Comparison of ENCODE assay signal across 1 cellular context in genomic region chr6:139648430-139649000, GRCh38.
TF ChIP-seq lines count a peak whose summit lies in the region.

No MANE protein-coding gene starts in this region.

TF ChIP-seq in K562, 482 proteins besides CTCF, POLR2A, EP300 and RAD21 (continued from another document and continues in another):
- no peak for TF ChIP-seq SAP30 (IDR thresholded peaks at IDR 0.05; ENCODE audit: borderline replicate concordance, insufficient read depth, low read depth, low read length, poor library complexity, severe bottlenecking)
- TF ChIP-seq RHOXF2B (CRISPR knock-in tag; conservative IDR thresholded peaks at IDR 0.05), result peak; percentile 86; the same call in 1 of the 2 replicates
- peak; percentile 29; the same call in 1 of the 2 replicates for TF ChIP-seq C11orf30 (IDR thresholded peaks at IDR 0.05; ENCODE audit: low read depth)
- TF ChIP-seq ERF (CRISPR knock-in tag; IDR thresholded peaks at IDR 0.05), result 0 out of 2 replicates have a peak, but pooled peaks have one; percentile 20
- TF ChIP-seq STAT5A (IDR thresholded peaks at IDR 0.05; ENCODE audit: borderline replicate concordance, low read length), result peak; percentile 90
- TF ChIP-seq POU5F1 (IDR thresholded peaks at IDR 0.05; ENCODE audit: borderline replicate concordance, low read depth, low read length, partially characterized antibody), result no peak
- TF ChIP-seq, protein P1, sequence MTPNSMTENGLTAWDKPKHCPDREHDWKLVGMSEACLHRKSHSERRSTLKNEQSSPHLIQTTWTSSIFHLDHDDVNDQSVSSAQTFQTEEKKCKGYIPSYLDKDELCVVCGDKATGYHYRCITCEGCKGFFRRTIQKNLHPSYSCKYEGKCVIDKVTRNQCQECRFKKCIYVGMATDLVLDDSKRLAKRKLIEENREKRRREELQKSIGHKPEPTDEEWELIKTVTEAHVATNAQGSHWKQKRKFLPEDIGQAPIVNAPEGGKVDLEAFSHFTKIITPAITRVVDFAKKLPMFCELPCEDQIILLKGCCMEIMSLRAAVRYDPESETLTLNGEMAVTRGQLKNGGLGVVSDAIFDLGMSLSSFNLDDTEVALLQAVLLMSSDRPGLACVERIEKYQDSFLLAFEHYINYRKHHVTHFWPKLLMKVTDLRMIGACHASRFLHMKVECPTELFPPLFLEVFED (CRISPR knock-in tag; conservative IDR thresholded peaks at IDR 0.05), result no peak
- TF ChIP-seq SMAD1 (IDR thresholded peaks at IDR 0.05; ENCODE audit: low read depth, low read length, partially characterized antibody), result no peak
- TF ChIP-seq E2F5 (CRISPR knock-in tag; IDR thresholded peaks at IDR 0.05), result no peak
- no peak for TF ChIP-seq U2AF2 (optimal IDR thresholded peaks at IDR 0.05; ENCODE audit: low read depth, low read length)
- TF ChIP-seq ATF7 (IDR thresholded peaks at IDR 0.05), result peak; percentile 69; the same call in 1 of the 2 replicates
- no peak for TF ChIP-seq MXI1 (IDR thresholded peaks at IDR 0.05; ENCODE audit: low read depth, low read length)
- TF ChIP-seq IFI16 (CRISPR knock-in tag; IDR thresholded peaks at IDR 0.05), result no peak
- no peak for TF ChIP-seq ETS2 (tag; IDR thresholded peaks at IDR 0.05; ENCODE audit: borderline replicate concordance, poor library complexity, severe bottlenecking)
- TF ChIP-seq, protein P2, sequence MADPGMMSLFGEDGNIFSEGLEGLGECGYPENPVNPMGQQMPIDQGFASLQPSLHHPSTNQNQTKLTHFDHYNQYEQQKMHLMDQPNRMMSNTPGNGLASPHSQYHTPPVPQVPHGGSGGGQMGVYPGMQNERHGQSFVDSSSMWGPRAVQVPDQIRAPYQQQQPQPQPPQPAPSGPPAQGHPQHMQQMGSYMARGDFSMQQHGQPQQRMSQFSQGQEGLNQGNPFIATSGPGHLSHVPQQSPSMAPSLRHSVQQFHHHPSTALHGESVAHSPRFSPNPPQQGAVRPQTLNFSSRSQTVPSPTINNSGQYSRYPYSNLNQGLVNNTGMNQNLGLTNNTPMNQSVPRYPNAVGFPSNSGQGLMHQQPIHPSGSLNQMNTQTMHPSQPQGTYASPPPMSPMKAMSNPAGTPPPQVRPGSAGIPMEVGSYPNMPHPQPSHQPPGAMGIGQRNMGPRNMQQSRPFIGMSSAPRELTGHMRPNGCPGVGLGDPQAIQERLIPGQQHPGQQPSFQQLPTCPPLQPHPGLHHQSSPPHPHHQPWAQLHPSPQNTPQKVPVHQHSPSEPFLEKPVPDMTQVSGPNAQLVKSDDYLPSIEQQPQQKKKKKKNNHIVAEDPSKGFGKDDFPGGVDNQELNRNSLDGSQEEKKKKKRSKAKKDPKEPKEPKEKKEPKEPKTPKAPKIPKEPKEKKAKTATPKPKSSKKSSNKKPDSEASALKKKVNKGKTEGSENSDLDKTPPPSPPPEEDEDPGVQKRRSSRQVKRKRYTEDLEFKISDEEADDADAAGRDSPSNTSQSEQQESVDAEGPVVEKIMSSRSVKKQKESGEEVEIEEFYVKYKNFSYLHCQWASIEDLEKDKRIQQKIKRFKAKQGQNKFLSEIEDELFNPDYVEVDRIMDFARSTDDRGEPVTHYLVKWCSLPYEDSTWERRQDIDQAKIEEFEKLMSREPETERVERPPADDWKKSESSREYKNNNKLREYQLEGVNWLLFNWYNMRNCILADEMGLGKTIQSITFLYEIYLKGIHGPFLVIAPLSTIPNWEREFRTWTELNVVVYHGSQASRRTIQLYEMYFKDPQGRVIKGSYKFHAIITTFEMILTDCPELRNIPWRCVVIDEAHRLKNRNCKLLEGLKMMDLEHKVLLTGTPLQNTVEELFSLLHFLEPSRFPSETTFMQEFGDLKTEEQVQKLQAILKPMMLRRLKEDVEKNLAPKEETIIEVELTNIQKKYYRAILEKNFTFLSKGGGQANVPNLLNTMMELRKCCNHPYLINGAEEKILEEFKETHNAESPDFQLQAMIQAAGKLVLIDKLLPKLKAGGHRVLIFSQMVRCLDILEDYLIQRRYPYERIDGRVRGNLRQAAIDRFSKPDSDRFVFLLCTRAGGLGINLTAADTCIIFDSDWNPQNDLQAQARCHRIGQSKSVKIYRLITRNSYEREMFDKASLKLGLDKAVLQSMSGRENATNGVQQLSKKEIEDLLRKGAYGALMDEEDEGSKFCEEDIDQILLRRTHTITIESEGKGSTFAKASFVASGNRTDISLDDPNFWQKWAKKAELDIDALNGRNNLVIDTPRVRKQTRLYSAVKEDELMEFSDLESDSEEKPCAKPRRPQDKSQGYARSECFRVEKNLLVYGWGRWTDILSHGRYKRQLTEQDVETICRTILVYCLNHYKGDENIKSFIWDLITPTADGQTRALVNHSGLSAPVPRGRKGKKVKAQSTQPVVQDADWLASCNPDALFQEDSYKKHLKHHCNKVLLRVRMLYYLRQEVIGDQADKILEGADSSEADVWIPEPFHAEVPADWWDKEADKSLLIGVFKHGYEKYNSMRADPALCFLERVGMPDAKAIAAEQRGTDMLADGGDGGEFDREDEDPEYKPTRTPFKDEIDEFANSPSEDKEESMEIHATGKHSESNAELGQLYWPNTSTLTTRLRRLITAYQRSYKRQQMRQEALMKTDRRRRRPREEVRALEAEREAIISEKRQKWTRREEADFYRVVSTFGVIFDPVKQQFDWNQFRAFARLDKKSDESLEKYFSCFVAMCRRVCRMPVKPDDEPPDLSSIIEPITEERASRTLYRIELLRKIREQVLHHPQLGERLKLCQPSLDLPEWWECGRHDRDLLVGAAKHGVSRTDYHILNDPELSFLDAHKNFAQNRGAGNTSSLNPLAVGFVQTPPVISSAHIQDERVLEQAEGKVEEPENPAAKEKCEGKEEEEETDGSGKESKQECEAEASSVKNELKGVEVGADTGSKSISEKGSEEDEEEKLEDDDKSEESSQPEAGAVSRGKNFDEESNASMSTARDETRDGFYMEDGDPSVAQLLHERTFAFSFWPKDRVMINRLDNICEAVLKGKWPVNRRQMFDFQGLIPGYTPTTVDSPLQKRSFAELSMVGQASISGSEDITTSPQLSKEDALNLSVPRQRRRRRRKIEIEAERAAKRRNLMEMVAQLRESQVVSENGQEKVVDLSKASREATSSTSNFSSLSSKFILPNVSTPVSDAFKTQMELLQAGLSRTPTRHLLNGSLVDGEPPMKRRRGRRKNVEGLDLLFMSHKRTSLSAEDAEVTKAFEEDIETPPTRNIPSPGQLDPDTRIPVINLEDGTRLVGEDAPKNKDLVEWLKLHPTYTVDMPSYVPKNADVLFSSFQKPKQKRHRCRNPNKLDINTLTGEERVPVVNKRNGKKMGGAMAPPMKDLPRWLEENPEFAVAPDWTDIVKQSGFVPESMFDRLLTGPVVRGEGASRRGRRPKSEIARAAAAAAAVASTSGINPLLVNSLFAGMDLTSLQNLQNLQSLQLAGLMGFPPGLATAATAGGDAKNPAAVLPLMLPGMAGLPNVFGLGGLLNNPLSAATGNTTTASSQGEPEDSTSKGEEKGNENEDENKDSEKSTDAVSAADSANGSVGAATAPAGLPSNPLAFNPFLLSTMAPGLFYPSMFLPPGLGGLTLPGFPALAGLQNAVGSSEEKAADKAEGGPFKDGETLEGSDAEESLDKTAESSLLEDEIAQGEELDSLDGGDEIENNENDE (IDR thresholded peaks at IDR 0.05; ENCODE audit: low read depth, low read length), result no peak
- no peak for TF ChIP-seq KHSRP (IDR thresholded peaks at IDR 0.05)
- TF ChIP-seq SRSF3 (IDR thresholded peaks at IDR 0.05; ENCODE audit: insufficient read depth, low read length), result no peak
- TF ChIP-seq NR4A1 (CRISPR knock-in tag; IDR thresholded peaks at IDR 0.05), result no peak
- TF ChIP-seq NR4A1 (tag; IDR thresholded peaks at IDR 0.05), result peak; percentile 83
- TF ChIP-seq RBFOX2 (IDR thresholded peaks at IDR 0.05; ENCODE audit: low read depth, low read length), result no peak
- no peak for TF ChIP-seq ESRRA (IDR thresholded peaks at IDR 0.05; ENCODE audit: borderline replicate concordance, low read depth)
- TF ChIP-seq ZNF253 (CRISPR knock-in tag; conservative IDR thresholded peaks at IDR 0.05), result no peak; the same call in 1 of the 2 replicates
- TF ChIP-seq, protein P3, sequence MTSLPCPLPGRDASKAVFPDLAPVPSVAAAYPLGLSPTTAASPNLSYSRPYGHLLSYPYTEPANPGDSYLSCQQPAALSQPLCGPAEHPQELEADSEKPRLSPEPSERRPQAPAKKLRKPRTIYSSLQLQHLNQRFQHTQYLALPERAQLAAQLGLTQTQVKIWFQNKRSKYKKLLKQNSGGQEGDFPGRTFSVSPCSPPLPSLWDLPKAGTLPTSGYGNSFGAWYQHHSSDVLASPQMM (CRISPR knock-in tag; IDR thresholded peaks at IDR 0.05), result no peak
- TF ChIP-seq, protein P4, sequence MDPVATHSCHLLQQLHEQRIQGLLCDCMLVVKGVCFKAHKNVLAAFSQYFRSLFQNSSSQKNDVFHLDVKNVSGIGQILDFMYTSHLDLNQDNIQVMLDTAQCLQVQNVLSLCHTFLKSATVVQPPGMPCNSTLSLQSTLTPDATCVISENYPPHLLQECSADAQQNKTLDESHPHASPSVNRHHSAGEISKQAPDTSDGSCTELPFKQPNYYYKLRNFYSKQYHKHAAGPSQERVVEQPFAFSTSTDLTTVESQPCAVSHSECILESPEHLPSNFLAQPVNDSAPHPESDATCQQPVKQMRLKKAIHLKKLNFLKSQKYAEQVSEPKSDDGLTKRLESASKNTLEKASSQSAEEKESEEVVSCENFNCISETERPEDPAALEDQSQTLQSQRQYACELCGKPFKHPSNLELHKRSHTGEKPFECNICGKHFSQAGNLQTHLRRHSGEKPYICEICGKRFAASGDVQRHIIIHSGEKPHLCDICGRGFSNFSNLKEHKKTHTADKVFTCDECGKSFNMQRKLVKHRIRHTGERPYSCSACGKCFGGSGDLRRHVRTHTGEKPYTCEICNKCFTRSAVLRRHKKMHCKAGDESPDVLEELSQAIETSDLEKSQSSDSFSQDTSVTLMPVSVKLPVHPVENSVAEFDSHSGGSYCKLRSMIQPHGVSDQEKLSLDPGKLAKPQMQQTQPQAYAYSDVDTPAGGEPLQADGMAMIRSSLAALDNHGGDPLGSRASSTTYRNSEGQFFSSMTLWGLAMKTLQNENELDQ (CRISPR knock-in tag; IDR thresholded peaks at IDR 0.05; ENCODE audit: borderline replicate concordance), result no peak
- TF ChIP-seq ARID3B (CRISPR knock-in tag; IDR thresholded peaks at IDR 0.05; ENCODE audit: borderline replicate concordance), result no peak
- TF ChIP-seq COPS2 (conservative IDR thresholded peaks at IDR 0.05), result no peak
- TF ChIP-seq MYC (IDR thresholded peaks at IDR 0.05; ENCODE audit: low read depth, low read length), result peak; percentile 88
- TF ChIP-seq MYC (CRISPR knock-in tag; IDR thresholded peaks at IDR 0.05; ENCODE audit: borderline replicate concordance, low read depth), result no peak
- peak; percentile 87 for TF ChIP-seq FOSL1 (tag; conservative IDR thresholded peaks at IDR 0.05)
- no peak for TF ChIP-seq TSC22D4 (tag; IDR thresholded peaks at IDR 0.05)
- no peak for TF ChIP-seq RBM22 (IDR thresholded peaks at IDR 0.05; ENCODE audit: low read depth, low read length, poor library complexity, severe bottlenecking)
- no peak for TF ChIP-seq ZNF431 (CRISPR knock-in tag; IDR thresholded peaks at IDR 0.05)
- peak; percentile 92 for TF ChIP-seq TAL1 (IDR thresholded peaks at IDR 0.05)
- no peak for TF ChIP-seq ZNF165 (CRISPR knock-in tag; IDR thresholded peaks at IDR 0.05; ENCODE audit: borderline replicate concordance)
- TF ChIP-seq, protein P5, sequence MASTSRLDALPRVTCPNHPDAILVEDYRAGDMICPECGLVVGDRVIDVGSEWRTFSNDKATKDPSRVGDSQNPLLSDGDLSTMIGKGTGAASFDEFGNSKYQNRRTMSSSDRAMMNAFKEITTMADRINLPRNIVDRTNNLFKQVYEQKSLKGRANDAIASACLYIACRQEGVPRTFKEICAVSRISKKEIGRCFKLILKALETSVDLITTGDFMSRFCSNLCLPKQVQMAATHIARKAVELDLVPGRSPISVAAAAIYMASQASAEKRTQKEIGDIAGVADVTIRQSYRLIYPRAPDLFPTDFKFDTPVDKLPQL (IDR thresholded peaks at IDR 0.05; ENCODE audit: extremely low read depth, insufficient read length), result no peak
- TF ChIP-seq RBBP5 (IDR thresholded peaks at IDR 0.05; ENCODE audit: borderline replicate concordance, insufficient read depth, low read length, poor library complexity, severe bottlenecking), result peak; percentile 52
- peak; percentile 55 for TF ChIP-seq BRD9 (IDR thresholded peaks at IDR 0.05; ENCODE audit: low read depth, partially characterized antibody)
- TF ChIP-seq GTF2A2 (tag; IDR thresholded peaks at IDR 0.05), result no peak
- no peak for TF ChIP-seq ATF1 (CRISPR knock-in tag; IDR thresholded peaks at IDR 0.05)
- TF ChIP-seq ATF1 (tag; IDR thresholded peaks at IDR 0.05), result peak; percentile 75
- TF ChIP-seq, protein P6, sequence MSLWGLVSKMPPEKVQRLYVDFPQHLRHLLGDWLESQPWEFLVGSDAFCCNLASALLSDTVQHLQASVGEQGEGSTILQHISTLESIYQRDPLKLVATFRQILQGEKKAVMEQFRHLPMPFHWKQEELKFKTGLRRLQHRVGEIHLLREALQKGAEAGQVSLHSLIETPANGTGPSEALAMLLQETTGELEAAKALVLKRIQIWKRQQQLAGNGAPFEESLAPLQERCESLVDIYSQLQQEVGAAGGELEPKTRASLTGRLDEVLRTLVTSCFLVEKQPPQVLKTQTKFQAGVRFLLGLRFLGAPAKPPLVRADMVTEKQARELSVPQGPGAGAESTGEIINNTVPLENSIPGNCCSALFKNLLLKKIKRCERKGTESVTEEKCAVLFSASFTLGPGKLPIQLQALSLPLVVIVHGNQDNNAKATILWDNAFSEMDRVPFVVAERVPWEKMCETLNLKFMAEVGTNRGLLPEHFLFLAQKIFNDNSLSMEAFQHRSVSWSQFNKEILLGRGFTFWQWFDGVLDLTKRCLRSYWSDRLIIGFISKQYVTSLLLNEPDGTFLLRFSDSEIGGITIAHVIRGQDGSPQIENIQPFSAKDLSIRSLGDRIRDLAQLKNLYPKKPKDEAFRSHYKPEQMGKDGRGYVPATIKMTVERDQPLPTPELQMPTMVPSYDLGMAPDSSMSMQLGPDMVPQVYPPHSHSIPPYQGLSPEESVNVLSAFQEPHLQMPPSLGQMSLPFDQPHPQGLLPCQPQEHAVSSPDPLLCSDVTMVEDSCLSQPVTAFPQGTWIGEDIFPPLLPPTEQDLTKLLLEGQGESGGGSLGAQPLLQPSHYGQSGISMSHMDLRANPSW (CRISPR knock-in tag; IDR thresholded peaks at IDR 0.05), result no peak
- no peak for TF ChIP-seq BMI1 (IDR thresholded peaks at IDR 0.05; ENCODE audit: low read length)
- peak; percentile 91 for TF ChIP-seq ZFX (CRISPR knock-in tag; IDR thresholded peaks at IDR 0.05)
- peak; percentile 92 for TF ChIP-seq MTA1 (IDR thresholded peaks at IDR 0.05; ENCODE audit: borderline replicate concordance)
